In genomic region chr16:17346774-17347569, GRCh38 we compare ENCODE assay signal across 8 cellular contexts.
DNase-seq lines count a peak whose midpoint lies in the region; ATAC-seq lines count a peak whose summit lies in the region.

No MANE protein-coding gene starts in this region.

- H3K36me3 ChIP-seq in mucosa of rectum (ENCODE audit: control insufficient read depth in 2 of 2, insufficient read depth in 2 of 2, low read length in 2 of 2), result no peaks in the 10 kb centered on the region

- H3K4me3 ChIP-seq in mucosa of rectum (ENCODE audit: low read length in 2 of 2), result peak overlapping the region; percentile 45 to 46

- no peaks in the 10 kb centered on the region for H3K27me3 ChIP-seq in mucosa of rectum (ENCODE audit: control insufficient read depth in 2 of 2, insufficient read depth in 2 of 2, low read length in 2 of 2)

- peak; percentile 3 for DNase-seq in stimulated activated naive CD4-positive, alpha-beta T cell treated with Interleukin-2 at 50 U/mL for 16 hours (lab: John Stamatoyannopoulos, UW)
- DNase-seq in stimulated activated naive CD4-positive, alpha-beta T cell (lab: John Stamatoyannopoulos, UW), result no peak
- DNase-seq in activated T-cell treated with anti-CD3 and anti-CD28 coated beads, Interleukin-2, amount 50 U/mL, for 48 hours, result peak; percentile 53 to 54
- no peak for DNase-seq in GOT3 (lab: John Stamatoyannopoulos, UW)
- no peak for DNase-seq in effector CD8-positive, alpha-beta T cell (lab: John Stamatoyannopoulos, UW)

- H3K9me3 ChIP-seq in mucosa of rectum (ENCODE audit: control insufficient read depth in 2 of 2, low read length in 2 of 2), result no peaks in the 10 kb centered on the region

- peak overlapping the region; percentile 58 to 67 for H3K9ac ChIP-seq in mucosa of rectum (ENCODE audit: low read depth in 1 of 2, low read length in 2 of 2)

- no peak for ATAC-seq in HG02798 (IDR thresholded peaks at IDR 0.05; ENCODE audit: poor library complexity, unreplicated experiment)
- no peak for ATAC-seq in GM18873 (IDR thresholded peaks at IDR 0.05; ENCODE audit: low FRiP score, unreplicated experiment)

- peak overlapping the region; percentile 87 to 88 for H3K27ac ChIP-seq in mucosa of rectum (ENCODE audit: low read depth in 2 of 2, low read length in 2 of 2)

- H3K4me1 ChIP-seq in mucosa of rectum (ENCODE audit: control insufficient read depth in 2 of 2, insufficient read depth in 2 of 2, low read length in 2 of 2), result peaks cover 29 to 31% of the 10 kb centered on the region in 2 donors

Comparison
In these comparisons a context has a peak if more than half of its experiments do, and no peak if none do; other contexts are left out.
1. DNase-seq: peak in stimulated activated naive CD4-positive, alpha-beta T cell treated with Interleukin-2 at 50 U/mL for 16 hours (single experiment) and activated T-cell treated with anti-CD3 and anti-CD28 coated beads, Interleukin-2, amount 50 U/mL, for 48 hours (2 of 2); none in stimulated activated naive CD4-positive, alpha-beta T cell (0 of 6), GOT3 (single experiment) and effector CD8-positive, alpha-beta T cell (single experiment).